18 cellular contexts compared by ENCODE assay signal in the genomic region with DNA sequence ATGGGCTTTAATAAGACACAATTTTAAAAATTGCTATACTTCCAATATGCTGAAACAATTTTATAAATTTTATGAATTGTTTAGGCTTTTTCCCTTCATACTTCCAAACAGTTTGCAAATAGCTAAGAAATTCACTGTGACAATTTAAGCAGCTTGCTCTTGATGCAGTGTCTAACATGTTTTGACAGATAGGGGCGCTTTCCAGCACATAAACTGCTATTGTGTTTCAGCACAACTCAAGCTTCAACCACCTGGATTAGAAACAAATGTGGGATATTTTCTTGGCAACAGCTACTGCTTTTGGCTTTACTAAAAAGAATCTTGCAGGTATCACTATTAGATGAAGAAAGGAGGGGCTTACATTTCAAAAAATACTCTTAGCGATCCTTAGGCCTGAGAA.
A peak's percentile ranks its signal among the peaks of the same experiment; 100 is the strongest.
DNase-seq lines count a peak whose midpoint lies in the region; ATAC-seq, FAIRE-seq and TF ChIP-seq lines count a peak whose summit lies in the region.
"Had no signal": no experiment of that assay in that cellular context is flagged by ENCODE, and none has a peak within 500 bp of the region (broad histone marks: within the 10 kb centered on the region; RNA-seq: fewer than 3 reads in every experiment).

No MANE protein-coding gene starts in this region.

- H3K9me3 Mint-ChIP-seq in HFFc6, result no peaks in the 10 kb centered on the region

- H3K27me3 ChIP-seq in brain microvascular endothelial cell (replicated peaks), result no peaks in the 10 kb centered on the region
- no peaks in the 10 kb centered on the region for H3K27me3 ChIP-seq in kidney epithelial cell (ENCODE audit: control insufficient read depth, insufficient read depth, low read length)

- no peak overlapping the region for H3K27ac ChIP-seq in C4-2B
- H3K27ac ChIP-seq in brain microvascular endothelial cell, result no peak overlapping the region

- no peak for DNase-seq in HFFc6
- no peak for DNase-seq in brain microvascular endothelial cell
- no peak for DNase-seq in kidney epithelial cell (ENCODE audit: low read depth)
- no peak for DNase-seq in activated CD8-positive, alpha-beta memory T cell treated with anti-CD3 and anti-CD28 coated beads for 24 hours
- no peak for DNase-seq in pons (ENCODE audit: low spot score)
- DNase-seq in GM12891 (ENCODE audit: insufficient read length, low spot score), result no peak
- DNase-seq: ACHN; CD4-positive, alpha-beta memory T cell; DND-41; GDM1; KBM-7; NCI-H187 treated with DMSO at 0.1 percent for 48 hours; NCI-H524; NK-92 treated with Interleukin-12 subunit alpha and Interleukin-12 subunit beta, amount 100 ng/mL, for 24 hours had no signal

- no peak overlapping the region for H3K4me3 Mint-ChIP-seq in HFFc6
- H3K4me3 Mint-ChIP-seq: B cell had no signal

- H3K36me3 Mint-ChIP-seq in HFFc6 (ENCODE audit: low read depth), result no peaks in the 10 kb centered on the region

- no peak for TF ChIP-seq POLR2A in GM12891 (IDR thresholded peaks at IDR 0.05; ENCODE audit: low read depth, low read length)
- no peak for TF ChIP-seq POLR2A in GM18505 (IDR thresholded peaks at IDR 0.05; ENCODE audit: borderline replicate concordance, extremely low read depth, insufficient read depth, insufficient read length)

- FAIRE-seq in GM12891 (lab: Jason Lieb, UNC), result no peak

- H3K4me3 ChIP-seq in brain microvascular endothelial cell (ENCODE audit: low read depth, low read length) (no peak overlapping the region), kidney epithelial cell (ENCODE audit: low read depth, low read length) (no peak overlapping the region)

- no peak overlapping the region for H3K27ac Mint-ChIP-seq in HFFc6
- H3K27ac Mint-ChIP-seq: B cell had no signal

- peak; percentile 16 for TF ChIP-seq CTCF in C4-2B (conservative IDR thresholded peaks at IDR 0.05)
- TF ChIP-seq CTCF in HFFc6 (IDR thresholded peaks at IDR 0.05), result peak; percentile 21; the same call in 1 of the 2 replicates
- peak; percentile 15 for TF ChIP-seq CTCF in brain microvascular endothelial cell (IDR thresholded peaks at IDR 0.05; ENCODE audit: low read depth, low read length, missing control alignments)
- TF ChIP-seq CTCF in kidney epithelial cell (IDR thresholded peaks at IDR 0.05; ENCODE audit: insufficient read depth, low read length, poor library complexity, severe bottlenecking), result peak; percentile 19

- no peaks in the 10 kb centered on the region for H3K36me3 ChIP-seq in brain microvascular endothelial cell (replicated peaks)
- H3K36me3 ChIP-seq in kidney epithelial cell (ENCODE audit: control insufficient read depth, insufficient read depth, low read length), result no peaks in the 10 kb centered on the region

- no peak for ATAC-seq in GM18505 (IDR thresholded peaks at IDR 0.05; ENCODE audit: unreplicated experiment)
- ATAC-seq: Right ventricle myocardium inferior had no signal

- peaks cover 3% of the 10 kb centered on the region for H3K27me3 Mint-ChIP-seq in HFFc6 (ENCODE audit: insufficient read depth)
- H3K27me3 Mint-ChIP-seq: B cell; CD4-positive, alpha-beta memory T cell had no signal

- in situ Hi-C loops in brain microvascular endothelial cell (cut with HindIII; ENCODE audit: low pct_ligation_motif_present, low sequenced_read_pairs), result no loop called here

- H3K4me1 Mint-ChIP-seq in HFFc6 (ENCODE audit: low read depth), result peaks cover 3% of the 10 kb centered on the region; the same call in 1 of the 2 replicates
- H3K4me1 Mint-ChIP-seq: B cell had no signal

TF ChIP-seq in GM12891, 5 proteins besides CTCF, POLR2A, EP300 and RAD21:
- no peak for TF ChIP-seq PAX5 (IDR thresholded peaks at IDR 0.05; ENCODE audit: insufficient read depth, low read length, severe bottlenecking)
- TF ChIP-seq TAF1 (IDR thresholded peaks at IDR 0.05; ENCODE audit: low read depth, low read length), result no peak
- no peak for TF ChIP-seq SPI1 (IDR thresholded peaks at IDR 0.05; ENCODE audit: low read depth, low read length)
- TF ChIP-seq POU2F2 (IDR thresholded peaks at IDR 0.05; ENCODE audit: low read depth, low read length), result no peak
- TF ChIP-seq POLR2AphosphoS5 (IDR thresholded peaks at IDR 0.05; ENCODE audit: low read depth, low read length), result no peak
